Comparison of ENCODE assay signal across 19 cellular contexts in the genomic region with DNA sequence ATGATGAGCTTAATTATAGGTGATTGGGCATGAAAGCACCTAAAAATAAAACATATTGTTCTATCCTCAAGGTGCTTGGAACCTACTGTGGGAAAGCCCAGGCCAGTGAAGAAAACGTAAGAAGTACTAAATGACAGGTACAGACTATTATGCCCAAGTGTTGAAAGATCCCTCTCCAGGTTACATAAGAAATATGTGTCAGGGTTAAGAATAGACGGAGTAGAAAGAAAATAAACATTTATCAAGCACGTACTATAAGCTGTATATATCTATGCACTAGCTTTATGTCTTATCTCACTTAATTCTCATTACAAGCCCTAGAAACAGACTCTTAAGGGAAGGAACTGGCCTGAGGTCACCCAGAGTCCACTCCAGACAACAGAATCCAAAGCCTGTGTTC.
DNase-seq lines count a peak whose midpoint lies in the region; ATAC-seq, FAIRE-seq and TF ChIP-seq lines count a peak whose summit lies in the region.
"Had no signal": no experiment of that assay in that cellular context is flagged by ENCODE, and none has a peak within 500 bp of the region (broad histone marks: within the 10 kb centered on the region; RNA-seq: fewer than 3 reads in every experiment).

No MANE protein-coding gene starts in this region.

- intact Hi-C loops in IMR-90 (cut with micrococcal nuclease), result no loop called here

- H2BK5ac ChIP-seq in IMR-90 (ENCODE audit: low read depth, low read length, poor library complexity, severe bottlenecking), result no peak overlapping the region

- no peak for TF ChIP-seq RAD21 in IMR-90 (IDR thresholded peaks at IDR 0.05; ENCODE audit: low read length)

- no peaks in the 10 kb centered on the region for H3K79me2 ChIP-seq in smooth muscle cell (ENCODE audit: low read depth)

- in situ Hi-C loops in IMR-90 (cut with MboI; ENCODE audit: low sequenced_read_pairs), result no loop called here

- H2BK120ac ChIP-seq in IMR-90 (ENCODE audit: low read depth, low read length), result peak overlapping the region; percentile 62

- peaks cover 10% of the 10 kb centered on the region for H3K4me1 ChIP-seq in IMR-90 (ENCODE audit: control insufficient read depth, insufficient read depth, low read length)
- peaks cover 13% of the 10 kb centered on the region for H3K4me1 ChIP-seq in smooth muscle cell (ENCODE audit: low read depth)

- no peak for TF ChIP-seq CTCF in D721Med (IDR thresholded peaks at IDR 0.05; ENCODE audit: insufficient read depth, missing control alignments)
- no peak for TF ChIP-seq CTCF in IMR-90 (conservative IDR thresholded peaks at IDR 0.05; ENCODE audit: low read depth, low read length)
- no peak for TF ChIP-seq CTCF in mesothelial cell of epicardium (IDR thresholded peaks at IDR 0.05; ENCODE audit: unreplicated experiment)
- no peak for TF ChIP-seq CTCF in smooth muscle cell (IDR thresholded peaks at IDR 0.05; ENCODE audit: borderline replicate concordance, insufficient read depth, poor library complexity, severe bottlenecking)
- TF ChIP-seq CTCF in osteocyte (IDR thresholded peaks at IDR 0.05), result no peak

- H3K9ac ChIP-seq in IMR-90 (ENCODE audit: low read depth, low read length), result no peak overlapping the region
- no peak overlapping the region for H3K9ac ChIP-seq in smooth muscle cell (ENCODE audit: low read depth)

- dilution Hi-C loops in IMR-90 (cut with HindIII; ENCODE audit: low sequenced_read_pairs, unreplicated experiment), result no loop called here

- H3K36me3 Mint-ChIP-seq in mesothelial cell of epicardium, result peaks cover 16% of the 10 kb centered on the region
- H3K36me3 Mint-ChIP-seq in osteocyte (ENCODE audit: unreplicated experiment), result no peaks in the 10 kb centered on the region

- CTCF ChIA-PET in IMR-90 (lab: Yijun Ruan, JAX), result interaction anchor here (1.0 kb wide), 1 partner anchor 159 kb away, joined by 3 read pairs; no protein-coding TSS in a partner anchor

- ATAC-seq in IMR-90 (ENCODE audit: low read depth), result no peak

- H2AFZ ChIP-seq in IMR-90 (replicated peaks; ENCODE audit: low read length, poor library complexity) (no peak overlapping the region), smooth muscle cell (ENCODE audit: low read depth) (peak overlapping the region; percentile 41)

- WGBS in IMR-90 (ENCODE audit: extremely low coverage in 2 of 2, insufficient read length in 1 of 2), 2 experiments, result no CpG with 5 or more reads among the region's 3 CpGs
- 56% methylated on average over 3 of the region's 3 CpGs for WGBS in smooth muscle cell (ENCODE audit: low lambda C conversion rate)

- no peak overlapping the region for H4K91ac ChIP-seq in IMR-90 (ENCODE audit: insufficient read depth, low read depth, low read length)

- peak overlapping the region; percentile 65 for H3K4ac ChIP-seq in IMR-90 (ENCODE audit: low read depth, low read length)

- H3K14ac ChIP-seq in IMR-90 (replicated peaks; ENCODE audit: low read depth, low read length), result peak overlapping the region; percentile 31; the same call in 1 of the 2 replicates

- H4K20me1 ChIP-seq in IMR-90 (ENCODE audit: insufficient read depth, low read length), result no peaks in the 10 kb centered on the region
- no peaks in the 10 kb centered on the region for H4K20me1 ChIP-seq in smooth muscle cell (ENCODE audit: low read depth)

- H3K4me2 ChIP-seq in IMR-90 (ENCODE audit: low read depth, low read length) (no peak overlapping the region), smooth muscle cell (no peak overlapping the region)

- no peaks in the 10 kb centered on the region for H3K27me3 Mint-ChIP-seq in mesothelial cell of epicardium (ENCODE audit: low read depth)
- no peaks in the 10 kb centered on the region for H3K27me3 Mint-ChIP-seq in osteocyte (ENCODE audit: unreplicated experiment)
- H3K27me3 Mint-ChIP-seq: CD4-positive, alpha-beta T cell had no signal

- H3K9me1 ChIP-seq in IMR-90 (ENCODE audit: insufficient read depth, low read length), result peaks cover 19% of the 10 kb centered on the region

- DNase-seq in D721Med (ENCODE audit: insufficient read length, low spot score) (no peak), IMR-90 (no peak), mesothelial cell of epicardium (ENCODE audit: low spot score in 2 of 2, unreplicated experiment in 2 of 2) (no peak), smooth muscle cell (lab: John Stamatoyannopoulos, UW; ENCODE audit: unreplicated experiment) (no peak), COLO668 (lab: John Stamatoyannopoulos, UW; ENCODE audit: unreplicated experiment) (no peak), osteocyte (ENCODE audit: extremely low spot score, unreplicated experiment) (no peak), H4 (ENCODE audit: low spot score) (no peak)
- DNase-seq: C1 segment of cervical spinal cord; CD4-positive, alpha-beta T cell; DMS153; DMS79 treated with DMSO at 0.1 percent for 48 hours; EL; GDM1; HCEC 1CT had no signal

- FAIRE-seq in D721Med (lab: Jason Lieb, UNC), result peak; percentile 6
- FAIRE-seq: A204.1, GM12892, GM19239, H1 had no signal

- no peaks in the 10 kb centered on the region for H3K36me3 ChIP-seq in IMR-90 (ENCODE audit: control insufficient read depth, insufficient read depth, low read length)
- no peaks in the 10 kb centered on the region for H3K36me3 ChIP-seq in smooth muscle cell (ENCODE audit: low read depth)

- BruUV-seq in IMR-90 (replicated peaks; lab: Mats Ljungman, UMichigan), result no TSS peak

- 0 out of 2 replicates have a peak overlapping the region, but pooled peaks have one; percentile 30 for H3K56ac ChIP-seq in IMR-90 (ENCODE audit: extremely low read depth, insufficient read depth, low read length)

- H2BK15ac ChIP-seq in IMR-90 (ENCODE audit: low read depth, low read length), result peak overlapping the region; percentile 62; the same call in 1 of the 3 replicates

- H3K4me3 Mint-ChIP-seq in mesothelial cell of epicardium, result no peak overlapping the region
- H3K4me3 Mint-ChIP-seq in osteocyte (ENCODE audit: unreplicated experiment), result no peak overlapping the region
- H3K4me3 Mint-ChIP-seq: B cell; CD4-positive, alpha-beta T cell had no signal

- H3K4me3 ChIP-seq in IMR-90 (ENCODE audit: insufficient read depth, low read depth, low read length) (no peak overlapping the region), smooth muscle cell (no peak overlapping the region)

- H3K23ac ChIP-seq in IMR-90 (ENCODE audit: low read depth, low read length), result no peak overlapping the region; the same call in 1 of the 2 replicates

- H3K9me3 Mint-ChIP-seq in mesothelial cell of epicardium, result peaks cover 19% of the 10 kb centered on the region
- peaks cover 13% of the 10 kb centered on the region for H3K9me3 Mint-ChIP-seq in osteocyte (ENCODE audit: unreplicated experiment)

- H2AK9ac ChIP-seq in IMR-90 (replicated peaks; ENCODE audit: low read depth, low read length, poor library complexity), result no peak overlapping the region

- H3K27ac Mint-ChIP-seq in mesothelial cell of epicardium (peak overlapping the region; percentile 86), osteocyte (ENCODE audit: unreplicated experiment) (no peak overlapping the region)
- H3K27ac Mint-ChIP-seq: B cell; CD4-positive, alpha-beta T cell had no signal

- H2BK20ac ChIP-seq in IMR-90 (ENCODE audit: low read depth, low read length), result peak overlapping the region; percentile 84

- POLR2A ChIA-PET in IMR-90 (lab: Charles Lee; ENCODE audit: unreplicated experiment), result interaction anchor here (0.6 kb wide), 1 partner anchor 40 kb away, joined by 5 read pairs; no protein-coding TSS in a partner anchor

- H3K4me1 Mint-ChIP-seq in mesothelial cell of epicardium, result peaks cover 33% of the 10 kb centered on the region
- peaks cover 8% of the 10 kb centered on the region for H3K4me1 Mint-ChIP-seq in osteocyte (ENCODE audit: unreplicated experiment)

- H3K79me1 ChIP-seq in IMR-90 (ENCODE audit: low read depth in 1 of 2, low read length in 2 of 2), result peaks cover 0 to 12% of the 10 kb centered on the region in 2 experiments; a peak in 1 of 4 replicates

- no peaks in the 10 kb centered on the region for H3K27me3 ChIP-seq in IMR-90 (ENCODE audit: control insufficient read depth, insufficient read depth, low read length)
- H3K27me3 ChIP-seq in smooth muscle cell (ENCODE audit: low read depth), result no peaks in the 10 kb centered on the region

- no peak overlapping the region for H4K8ac ChIP-seq in IMR-90 (ENCODE audit: low read depth in 2 of 2, low read length in 2 of 2)

- H4K5ac ChIP-seq in IMR-90 (ENCODE audit: low read depth, low read length), result 0 out of 2 replicates have a peak overlapping the region, but pooled peaks have one; percentile 6

- H3K9me3 ChIP-seq in IMR-90 (ENCODE audit: control insufficient read depth, insufficient read depth, low read length), result no peaks in the 10 kb centered on the region; the same call in 1 of the 2 replicates
- no peaks in the 10 kb centered on the region for H3K9me3 ChIP-seq in smooth muscle cell (replicated peaks; ENCODE audit: low read depth)

- 0 out of 2 replicates have a peak overlapping the region, but pooled peaks have one; percentile 56 for H2AK5ac ChIP-seq in IMR-90 (ENCODE audit: low read depth, low read length)

- H3K18ac ChIP-seq in IMR-90 (ENCODE audit: low read depth, low read length), result peak overlapping the region; percentile 42

- no peaks in the 10 kb centered on the region for H3F3A ChIP-seq in smooth muscle cell (ENCODE audit: low read depth)

- no peak for TF ChIP-seq POLR2A in IMR-90 (IDR thresholded peaks at IDR 0.05; ENCODE audit: low read depth, low read length)

- H3K27ac ChIP-seq in IMR-90 (ENCODE audit: insufficient read depth, low read length) (no peak overlapping the region), smooth muscle cell (ENCODE audit: low read depth) (no peak overlapping the region)

TF ChIP-seq in IMR-90, 13 proteins besides CTCF, POLR2A, EP300 and RAD21 (continues in another document):
- no peak for TF ChIP-seq BHLHE40 (IDR thresholded peaks at IDR 0.05; ENCODE audit: low read depth, low read length)
- TF ChIP-seq, protein P1, sequence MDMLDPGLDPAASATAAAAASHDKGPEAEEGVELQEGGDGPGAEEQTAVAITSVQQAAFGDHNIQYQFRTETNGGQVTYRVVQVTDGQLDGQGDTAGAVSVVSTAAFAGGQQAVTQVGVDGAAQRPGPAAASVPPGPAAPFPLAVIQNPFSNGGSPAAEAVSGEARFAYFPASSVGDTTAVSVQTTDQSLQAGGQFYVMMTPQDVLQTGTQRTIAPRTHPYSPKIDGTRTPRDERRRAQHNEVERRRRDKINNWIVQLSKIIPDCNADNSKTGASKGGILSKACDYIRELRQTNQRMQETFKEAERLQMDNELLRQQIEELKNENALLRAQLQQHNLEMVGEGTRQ (IDR thresholded peaks at IDR 0.05; ENCODE audit: low read depth, low read length), result no peak
- TF ChIP-seq MXI1 (IDR thresholded peaks at IDR 0.05; ENCODE audit: borderline replicate concordance, low read depth, low read length), result no peak
- TF ChIP-seq SMC3 (IDR thresholded peaks at IDR 0.05; ENCODE audit: low read depth, low read length), result no peak
- no peak for TF ChIP-seq RCOR1 (IDR thresholded peaks at IDR 0.05; ENCODE audit: insufficient replicate concordance, low read length)
- no peak for TF ChIP-seq CEBPB (IDR thresholded peaks at IDR 0.05; ENCODE audit: low read depth, low read length)
- no peak for TF ChIP-seq MAZ (IDR thresholded peaks at IDR 0.05; ENCODE audit: borderline replicate concordance, low read depth, low read length)
